ENCODE assay signal across 21 cellular contexts in genomic region chr20:47676912-47677311, GRCh38.
"Had no signal": no experiment of that assay in that cellular context is flagged by ENCODE, and none has a peak within 500 bp of the region (broad histone marks: within the 10 kb centered on the region; RNA-seq: fewer than 3 reads in every experiment).

No MANE protein-coding gene starts in this region.

- H3K9me3 ChIP-seq: SK-N-SH had no signal

- FAIRE-seq: RCC 7860 had no signal

- H3K27ac ChIP-seq: HL-60 had no signal

- DNase-seq: KBM-7, MV-4-11, NCI-H1048, NCI-H1105, NCI-H1417, NCI-H1436 treated with DMSO at 0.1 percent for 48 hours, NCI-H1694 treated with DMSO at 0.1 percent for 48 hours, NCI-H1930, NCI-H2081, NCI-H2107, NCI-H226, NCI-H446, NCI-H524 treated with DMSO at 0.1 percent for 48 hours, NCI-H69, NCI-H774, RPMI8226, SHP77, SK-N-SH, SW 1271 had no signal

- H3K4me2 ChIP-seq: SK-N-SH had no signal

- H3K9ac ChIP-seq: SK-N-SH had no signal
